17 cellular contexts compared by ENCODE assay signal in genomic region chr6:35077006-35077712, GRCh38.
A peak's percentile ranks its signal among the peaks of the same experiment; 100 is the strongest.
DNase-seq lines count a peak whose midpoint lies in the region; ATAC-seq and TF ChIP-seq lines count a peak whose summit lies in the region.
"Had no signal": no experiment of that assay in that cellular context is flagged by ENCODE, and none has a peak within 500 bp of the region (broad histone marks: within the 10 kb centered on the region; RNA-seq: fewer than 3 reads in every experiment).

No MANE protein-coding gene starts in this region.

- 45 to 56% methylated on average over 12 to 13 of the region's 17 CpGs for WGBS in esophagus squamous epithelium, 2 donors
- 84 to 88% methylated on average over 17 of the region's 17 CpGs for WGBS in tibial nerve, 2 donors

- H3K4me1 ChIP-seq in HEK293 (ENCODE audit: control insufficient read depth, insufficient read depth, low read length): no peaks in the 10 kb centered on the region
- peaks cover 15 to 54% (median 38%) of the 10 kb centered on the region in 3 donors for H3K4me1 ChIP-seq in esophagus squamous epithelium
- peaks cover 0 to 23% (median 5%) of the 10 kb centered on the region in 4 donors for H3K4me1 ChIP-seq in tibial nerve
- H3K4me1 ChIP-seq: ascending aorta, uterus had no signal

- H3K4me1 Mint-ChIP-seq in stimulated activated naive CD8-positive, alpha-beta T cell treated with anti-CD3 and anti-CD28 coated beads, Interleukin-15, amount 100 ng/mL, for 72 hours: no peaks in the 10 kb centered on the region
- H3K4me1 Mint-ChIP-seq: activated naive CD4-positive, alpha-beta T cell treated with anti-CD3 and anti-CD28 coated beads, Interleukin-2, amount 10 ng/mL, durations not matched to agents 7 days and 5 days had no signal

- no peaks in the 10 kb centered on the region for H3K9me3 Mint-ChIP-seq in stimulated activated naive CD8-positive, alpha-beta T cell treated with anti-CD3 and anti-CD28 coated beads, Interleukin-15, amount 100 ng/mL, for 72 hours
- H3K9me3 Mint-ChIP-seq: activated naive CD4-positive, alpha-beta T cell treated with anti-CD3 and anti-CD28 coated beads, Interleukin-2, amount 10 ng/mL, durations not matched to agents 7 days and 5 days; nephron progenitor cell had no signal

- H3K4me3 ChIP-seq in HEK293 (ENCODE audit: low read depth, low read length) (no peak overlapping the region), esophagus squamous epithelium (no peak overlapping the region), skin epidermis (no peak overlapping the region), tibial nerve (no peak overlapping the region)
- H3K4me3 ChIP-seq: ascending aorta, GM12878, uterus had no signal

- DNase-seq in NCI-H345 treated with DMSO at 0.1 percent for 48 hours (lab: John Stamatoyannopoulos, UW; ENCODE audit: unreplicated experiment): peak; percentile 65
- DNase-seq in esophagus squamous epithelium (lab: John Stamatoyannopoulos, UW): no peak
- DNase-seq in tibial nerve (ENCODE audit: low spot score in 2 of 2): no peak
- DNase-seq in stimulated activated naive CD8-positive, alpha-beta T cell treated with anti-CD3 and anti-CD28 coated beads, Interleukin-15, amount 100 ng/mL, for 72 hours: no peak
- DNase-seq: activated naive CD4-positive, alpha-beta T cell treated with anti-CD3 and anti-CD28 coated beads, Interleukin-2, amount 10 ng/mL, durations not matched to agents 7 days and 5 days; activated T-cell treated with anti-CD3 and anti-CD28 coated beads, Interleukin-2, amount 50 U/mL, for 1 hour; AML-193; hippocampal formation; NCI-H510A treated with DMSO at 0.1 percent for 48 hours; nephron progenitor cell; stimulated activated naive CD4-positive, alpha-beta T cell treated with Interleukin-2 at 50 U/mL for 16 hours; uterus had no signal

- H3K4me3 Mint-ChIP-seq in stimulated activated naive CD8-positive, alpha-beta T cell treated with anti-CD3 and anti-CD28 coated beads, Interleukin-15, amount 100 ng/mL, for 72 hours: no peak overlapping the region
- H3K4me3 Mint-ChIP-seq: activated naive CD4-positive, alpha-beta T cell treated with anti-CD3 and anti-CD28 coated beads, Interleukin-2, amount 10 ng/mL, durations not matched to agents 7 days and 5 days; nephron progenitor cell had no signal

- ATAC-seq in GM21515 (IDR thresholded peaks at IDR 0.05; ENCODE audit: unreplicated experiment): no peak
- ATAC-seq in stimulated activated naive CD8-positive, alpha-beta T cell treated with anti-CD3 and anti-CD28 coated beads, Interleukin-15, amount 100 ng/mL, for 72 hours: no peak
- ATAC-seq: GM12878 had no signal

- intact Hi-C loops in esophagus squamous epithelium (cut with DNase I): no loop called here

- H3K36me3 ChIP-seq in HEK293 (ENCODE audit: control insufficient read depth in 2 of 2, insufficient read depth in 1 of 2, low read length in 2 of 2) (peaks cover 0 to 59% of the 10 kb centered on the region in 2 experiments; a peak in 2 of 3 replicates), esophagus squamous epithelium (peaks cover 17 to 94% (median 20%) of the 10 kb centered on the region in 3 donors), tibial nerve (peaks cover 0 to 98% (median 13%) of the 10 kb centered on the region in 3 donors)
- H3K36me3 ChIP-seq: uterus had no signal

- no peaks in the 10 kb centered on the region for H3K9me3 ChIP-seq in HEK293 (ENCODE audit: control insufficient read depth, insufficient read depth, low read depth, low read length)
- no peaks in the 10 kb centered on the region for H3K9me3 ChIP-seq in esophagus squamous epithelium
- H3K9me3 ChIP-seq in tibial nerve: no peaks in the 10 kb centered on the region
- H3K9me3 ChIP-seq: ascending aorta, uterus had no signal

- POLR2A ChIA-PET in HEK293 (lab: Yijun Ruan, JAX): no interaction called here

- H3K27ac Mint-ChIP-seq in stimulated activated naive CD8-positive, alpha-beta T cell treated with anti-CD3 and anti-CD28 coated beads, Interleukin-15, amount 100 ng/mL, for 72 hours: no peak overlapping the region
- H3K27ac Mint-ChIP-seq: activated naive CD4-positive, alpha-beta T cell treated with anti-CD3 and anti-CD28 coated beads, Interleukin-2, amount 10 ng/mL, durations not matched to agents 7 days and 5 days; nephron progenitor cell had no signal

- no peak for TF ChIP-seq EP300 in tibial nerve (IDR thresholded peaks at IDR 0.05)

- TF ChIP-seq CTCF in HEK293 (tag by site-specific recombination; IDR thresholded peaks at IDR 0.05) (no peak), esophagus squamous epithelium (IDR thresholded peaks at IDR 0.05) (no peak), tibial nerve (IDR thresholded peaks at IDR 0.05) (no peak)

- CTCF ChIA-PET in HEK293 (lab: Yijun Ruan, JAX): interaction anchor here (0.7 to 1.3 kb wide), 3 partner anchors 63 to 164 kb away, joined by 3 read pairs; no protein-coding TSS in a partner anchor

- no peak overlapping the region for H3K27ac ChIP-seq in HEK293 (ENCODE audit: extremely low read depth, low read depth, low read length)
- H3K27ac ChIP-seq in esophagus squamous epithelium: peak overlapping the region; percentile 43 to 67 (median 48)
- H3K27ac ChIP-seq in skin epidermis: peak overlapping the region in 16 of 21 experiments; percentile 8 to 90 (median 57)
- H3K27ac ChIP-seq in tibial nerve: no peak overlapping the region
- H3K27ac ChIP-seq: ascending aorta, uterus had no signal

- H3K27me3 ChIP-seq in esophagus squamous epithelium (no peaks in the 10 kb centered on the region), tibial nerve (no peaks in the 10 kb centered on the region)
- H3K27me3 ChIP-seq: ascending aorta, uterus had no signal

- TF ChIP-seq POLR2A in esophagus squamous epithelium (IDR thresholded peaks at IDR 0.05): no peak
- no peak for TF ChIP-seq POLR2A in tibial nerve (IDR thresholded peaks at IDR 0.05)

- H3K27me3 Mint-ChIP-seq in stimulated activated naive CD8-positive, alpha-beta T cell treated with anti-CD3 and anti-CD28 coated beads, Interleukin-15, amount 100 ng/mL, for 72 hours: no peaks in the 10 kb centered on the region
- H3K27me3 Mint-ChIP-seq: activated naive CD4-positive, alpha-beta T cell treated with anti-CD3 and anti-CD28 coated beads, Interleukin-2, amount 10 ng/mL, durations not matched to agents 7 days and 5 days had no signal

TF ChIP-seq in HEK293, 187 proteins besides CTCF, POLR2A, EP300 and RAD21 (continues in another document):
- TF ChIP-seq ZNF600 (tag by site-specific recombination; IDR thresholded peaks at IDR 0.05) (peak; percentile 34; the same call in 1 of the 2 replicates), ZFP69B (tag by site-specific recombination; IDR thresholded peaks at IDR 0.05) (peak; percentile 27; the same call in 1 of the 2 replicates), ZNF148 (tag by site-specific recombination; IDR thresholded peaks at IDR 0.05; ENCODE audit: borderline replicate concordance) (no peak)

Comparison
In these comparisons a context has a peak if more than half of its experiments do, and no peak if none do; other contexts are left out.
1. H3K27ac ChIP-seq: peak in esophagus squamous epithelium (4 of 4) and skin epidermis (16 of 21); none in HEK293 (single experiment) and tibial nerve (0 of 4).